ENCODE assay signal across 10 cellular contexts in the genomic region with DNA sequence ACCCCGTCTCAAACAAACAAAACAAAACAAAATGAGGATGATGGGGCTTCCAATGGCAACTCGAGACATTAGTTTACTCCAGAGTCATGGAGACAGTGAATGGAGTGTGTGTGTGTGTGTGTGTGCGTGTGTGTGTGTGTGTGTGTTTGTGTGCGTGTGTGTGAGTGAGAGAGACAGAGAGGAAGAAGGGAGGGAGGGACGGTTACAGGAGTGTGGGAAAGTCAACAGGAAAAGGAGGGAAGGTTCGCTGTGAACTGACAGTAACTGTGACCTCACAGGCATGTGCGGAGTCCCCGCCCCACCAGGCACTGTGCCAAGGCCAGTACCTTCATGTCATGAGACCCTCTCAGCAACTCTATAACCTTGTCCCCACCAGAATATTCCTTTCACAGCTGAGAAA. TPM values are rescaled to one million over a fixed set of nuclear protein-coding genes. Genes with fewer than 3 reads are reported as not detected.
A peak's percentile ranks its signal among the peaks of the same experiment; 100 is the strongest.
DNase-seq lines count a peak whose midpoint lies in the region; FAIRE-seq and TF ChIP-seq lines count a peak whose summit lies in the region.
"Not testable (repeated sequence)": the region's sequence is repeated elsewhere in the genome, so short reads cannot be mapped to it uniquely, and the experiment has no call there.
"Had no signal": no experiment of that assay in that cellular context is flagged by ENCODE, and none has a peak within 500 bp of the region (broad histone marks: within the 10 kb centered on the region; RNA-seq: fewer than 3 reads in every experiment).

No MANE protein-coding gene starts in this region.

- H3K4me1 Mint-ChIP-seq in chondrocyte (ENCODE audit: low read depth): peaks cover 12% of the 10 kb centered on the region
- not testable (repeated sequence) for H3K4me1 Mint-ChIP-seq in nephron

- peak; percentile 40 for FAIRE-seq in urothelium cell line (lab: Jason Lieb, UNC)

- H3K4me3 ChIP-seq in cardiac muscle cell: not testable (repeated sequence)

- not testable (repeated sequence) for TF ChIP-seq CTCF in chondrocyte (IDR thresholded peaks at IDR 0.05); cardiac muscle cell (IDR thresholded peaks at IDR 0.05; ENCODE audit: low read depth, low read length); nephron (IDR thresholded peaks at IDR 0.05; ENCODE audit: unreplicated experiment in 3 of 3)

- H3K27ac Mint-ChIP-seq in chondrocyte (ENCODE audit: unreplicated experiment): peak overlapping the region; percentile 25
- H3K27ac Mint-ChIP-seq in nephron: peak overlapping the region; percentile 56 to 90 (median 89)

- peak; percentile 43 for DNase-seq in EH (ENCODE audit: low read depth)
- DNase-seq in NCI-H1417 (lab: John Stamatoyannopoulos, UW): peak in 2 of 3 experiments; percentile 47 to 71
- DNase-seq in NCI-H69 (lab: John Stamatoyannopoulos, UW): peak; percentile 85
- DNase-seq in SW480 (ENCODE audit: low spot score): peak; percentile 36
- not testable (repeated sequence) for DNase-seq in chondrocyte (ENCODE audit: low spot score); urothelium cell line (ENCODE audit: low spot score)
- peak; percentile 56 to 71 for DNase-seq in cardiac muscle cell (ENCODE audit: low read depth in 1 of 2, low spot score in 1 of 2)

- not testable (repeated sequence) for H3K27ac ChIP-seq in cardiac muscle cell

- not testable (repeated sequence) for H3K4me1 ChIP-seq in cardiac muscle cell (ENCODE audit: low read depth)

- H3K36me3 ChIP-seq in cardiac muscle cell: not testable (repeated sequence)

- H3K27me3 ChIP-seq in cardiac muscle cell: not testable (repeated sequence)

- not testable (repeated sequence) for H3K9me3 ChIP-seq in cardiac muscle cell (ENCODE audit: low read depth)

- H3K4me3 Mint-ChIP-seq in chondrocyte (ENCODE audit: unreplicated experiment): not testable (repeated sequence)
- peak overlapping the region in 1 of 3 experiments; percentile 3 for H3K4me3 Mint-ChIP-seq in nephron

- H3K9me3 Mint-ChIP-seq in chondrocyte (ENCODE audit: low read depth); nephron: not testable (repeated sequence)

- not testable (repeated sequence) for H3K27me3 Mint-ChIP-seq in chondrocyte (ENCODE audit: low read depth); nephron (ENCODE audit: low read depth)

- H3K36me3 Mint-ChIP-seq in chondrocyte (ENCODE audit: low read depth); nephron (ENCODE audit: low read depth): not testable (repeated sequence)

RNA-seq across cellular contexts. Expression of gene FZD9, which starts 13.6 kb away (rescaled TPM):
- total RNA-seq in chondrocyte (2.2 to 4.5 TPM (median 4.3 TPM) in 3 replicates), cardiac muscle cell (4.4 and 5.6 TPM in 2 replicates)
- 2.5 and 3.8 TPM in 2 replicates for polyA plus RNA-seq in cardiac muscle cell
- total RNA-seq: T-helper 2 cell treated with Interferon-gamma antibody and Interleukin-4, amounts not matched to agents 100 ng/mL and 5 ng/mL, for 36 hours had no signal
- polyA plus RNA-seq: IgD-negative memory B cell had no signal
